Comparison of ENCODE assay signal across 17 cellular contexts in the genomic region with DNA sequence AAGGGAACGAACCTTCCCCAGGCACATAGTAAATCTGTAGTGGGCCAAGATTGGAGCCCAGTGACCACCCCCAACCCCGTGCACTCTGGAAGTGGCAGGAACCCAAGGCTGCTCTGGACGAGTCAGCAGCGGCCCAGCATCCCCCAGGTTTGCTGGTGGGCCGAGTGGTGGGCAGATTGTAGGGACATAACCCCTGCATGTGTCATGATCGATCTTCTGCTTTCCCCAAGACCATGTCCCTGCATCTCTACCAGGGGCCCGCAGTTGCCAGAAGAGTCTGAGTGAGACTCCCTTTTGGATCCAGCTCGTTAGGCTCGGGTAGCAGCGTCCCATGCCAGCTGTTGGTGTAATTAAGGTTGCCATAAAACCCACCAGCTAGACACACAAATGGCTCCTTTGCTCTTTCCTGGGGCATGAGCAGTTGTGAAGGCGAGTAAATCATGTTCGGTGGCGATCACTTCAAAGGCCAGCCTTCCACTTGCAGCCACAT.
DNase-seq lines count a peak whose midpoint lies in the region; ATAC-seq and TF ChIP-seq lines count a peak whose summit lies in the region.
"Had no signal": no experiment of that assay in that cellular context is flagged by ENCODE, and none has a peak within 500 bp of the region (broad histone marks: within the 10 kb centered on the region; RNA-seq: fewer than 3 reads in every experiment).

No MANE protein-coding gene starts in this region.

- no peaks in the 10 kb centered on the region for H3K36me3 ChIP-seq in colonic mucosa
- H3K36me3 ChIP-seq in PC-9 (ENCODE audit: low read depth), result no peaks in the 10 kb centered on the region
- H3K36me3 ChIP-seq: cardiac muscle cell had no signal

- peaks cover 3% of the 10 kb centered on the region for H3K36me3 Mint-ChIP-seq in osteocyte (ENCODE audit: unreplicated experiment)

- H2AFZ ChIP-seq in PC-9, result no peak overlapping the region

- H3K9ac ChIP-seq in colonic mucosa (ENCODE audit: low read depth in 2 of 2, low read length in 2 of 2), result no peak overlapping the region

- no peaks in the 10 kb centered on the region for H3F3A ChIP-seq in PC-9 (ENCODE audit: insufficient read depth, low read depth)

- H4K20me1 ChIP-seq in PC-9 (ENCODE audit: insufficient read depth), result no peaks in the 10 kb centered on the region

- peak; percentile 3 for DNase-seq in activated T-cell treated with anti-CD3 and anti-CD28 coated beads, Interleukin-2, amount 50 U/mL, for 1 hour
- DNase-seq in activated T-cell treated with anti-CD3 and anti-CD28 coated beads for 4 hours (no peak), NCI-H1105 (lab: John Stamatoyannopoulos, UW) (peak; percentile 18), colonic mucosa (peak; percentile 44), osteocyte (ENCODE audit: extremely low spot score, unreplicated experiment) (peak; percentile 71), PC-9 (no peak), UCSD-AML1 (lab: John Stamatoyannopoulos, UW; ENCODE audit: unreplicated experiment) (no peak)
- DNase-seq: ACHN; effector CD4-positive, alpha-beta T cell; mesendoderm; NCI-H1930 had no signal

- POLR2A ChIA-PET in PC-9 (lab: Charles Lee; ENCODE audit: unreplicated experiment), result no interaction called here

- no peaks in the 10 kb centered on the region for H3K9me3 ChIP-seq in colonic mucosa
- no peaks in the 10 kb centered on the region for H3K9me3 ChIP-seq in PC-9 (ENCODE audit: insufficient read depth, low read depth)
- H3K9me3 ChIP-seq: stomach had no signal

- BruUV-seq in PC-9 (replicated peaks; lab: Mats Ljungman, UMichigan), result no TSS peak

- H3K4me2 ChIP-seq in PC-9, result no peak overlapping the region

- H3K4me1 ChIP-seq in colonic mucosa (no peaks in the 10 kb centered on the region), PC-9 (replicated peaks; ENCODE audit: insufficient read depth) (no peaks in the 10 kb centered on the region)
- H3K4me1 ChIP-seq: stomach had no signal

- no peaks in the 10 kb centered on the region for H3K9me3 Mint-ChIP-seq in osteocyte (ENCODE audit: unreplicated experiment)
- H3K9me3 Mint-ChIP-seq: activated CD4-positive, alpha-beta T cell treated with anti-CD3 and anti-CD28 coated beads, Interleukin-2, amount 10 ng/mL, durations not matched to agents 24 days and 14 days; activated T-helper 17 cell treated with anti-CD3 and anti-CD28 coated beads, Interleukin-2, amount 50 U/mL, for 72 hours had no signal

- CTCF ChIA-PET in PC-9 (lab: Charles Lee), result no interaction called here

- no peak overlapping the region for H3K4me3 Mint-ChIP-seq in osteocyte (ENCODE audit: unreplicated experiment)
- H3K4me3 Mint-ChIP-seq: activated CD4-positive, alpha-beta T cell treated with anti-CD3 and anti-CD28 coated beads, Interleukin-2, amount 10 ng/mL, durations not matched to agents 24 days and 14 days; activated T-helper 17 cell treated with anti-CD3 and anti-CD28 coated beads, Interleukin-2, amount 50 U/mL, for 72 hours; CD4-positive, alpha-beta memory T cell had no signal

- H3K27me3 ChIP-seq in colonic mucosa, result no peaks in the 10 kb centered on the region
- no peaks in the 10 kb centered on the region for H3K27me3 ChIP-seq in PC-9 (ENCODE audit: insufficient read depth, low read depth)
- H3K27me3 ChIP-seq: cardiac muscle cell, stomach had no signal

- no peaks in the 10 kb centered on the region for H3K79me2 ChIP-seq in PC-9 (ENCODE audit: low read depth)

- no peak overlapping the region for H3K27ac Mint-ChIP-seq in osteocyte (ENCODE audit: unreplicated experiment)
- H3K27ac Mint-ChIP-seq: activated CD4-positive, alpha-beta T cell treated with anti-CD3 and anti-CD28 coated beads, Interleukin-2, amount 10 ng/mL, durations not matched to agents 24 days and 14 days; activated T-helper 17 cell treated with anti-CD3 and anti-CD28 coated beads, Interleukin-2, amount 50 U/mL, for 72 hours; CD4-positive, alpha-beta memory T cell had no signal

- no peaks in the 10 kb centered on the region for H3K9me2 ChIP-seq in PC-9 (ENCODE audit: insufficient read depth)

- intact Hi-C loops in colonic mucosa (cut with DNase I) (loop anchor here (10.0 kb wide), 1 partner anchor 121 kb away; no protein-coding TSS in a partner anchor), PC-9 (cut with micrococcal nuclease; ENCODE audit: unreplicated experiment) (no loop called here)

- peaks cover 8% of the 10 kb centered on the region for H3K4me1 Mint-ChIP-seq in osteocyte (ENCODE audit: unreplicated experiment)
- H3K4me1 Mint-ChIP-seq: activated CD4-positive, alpha-beta T cell treated with anti-CD3 and anti-CD28 coated beads, Interleukin-2, amount 10 ng/mL, durations not matched to agents 24 days and 14 days; activated T-helper 17 cell treated with anti-CD3 and anti-CD28 coated beads, Interleukin-2, amount 50 U/mL, for 72 hours had no signal

- H3K27me3 Mint-ChIP-seq in osteocyte (ENCODE audit: unreplicated experiment), result no peaks in the 10 kb centered on the region
- H3K27me3 Mint-ChIP-seq: activated T-helper 17 cell treated with anti-CD3 and anti-CD28 coated beads, Interleukin-2, amount 50 U/mL, for 72 hours; CD4-positive, alpha-beta memory T cell had no signal

- no peak for ATAC-seq in GM21423 (IDR thresholded peaks at IDR 0.05; ENCODE audit: unreplicated experiment)
- ATAC-seq: activated T-helper 17 cell treated with anti-CD3 and anti-CD28 coated beads, Interleukin-2, amount 50 U/mL, for 72 hours had no signal

- H3K4me3 ChIP-seq in colonic mucosa (no peak overlapping the region), PC-9 (no peak overlapping the region)
- H3K4me3 ChIP-seq: cardiac muscle cell, stomach had no signal

- H3K27ac ChIP-seq in colonic mucosa (no peak overlapping the region), PC-9 (no peak overlapping the region)
- H3K27ac ChIP-seq: cardiac muscle cell, stomach had no signal

- TF ChIP-seq CTCF in colonic mucosa (IDR thresholded peaks at IDR 0.05) (no peak), osteocyte (IDR thresholded peaks at IDR 0.05) (no peak), PC-9 (conservative IDR thresholded peaks at IDR 0.05) (no peak)

Comparison
In these comparisons a context has a peak if more than half of its experiments do, and no peak if none do; other contexts are left out.
1. DNase-seq: peak in activated T-cell treated with anti-CD3 and anti-CD28 coated beads, Interleukin-2, amount 50 U/mL, for 1 hour (single experiment), NCI-H1105 (single experiment), colonic mucosa (single experiment) and osteocyte (single experiment); none in activated T-cell treated with anti-CD3 and anti-CD28 coated beads for 4 hours (single experiment), PC-9 (0 of 2) and UCSD-AML1 (single experiment).